In genomic region chr12:31733549-31734432, GRCh38 we compare ENCODE assay signal across 8 cellular contexts. TPM values are rescaled to one million over a fixed set of nuclear protein-coding genes. Genes with fewer than 3 reads are reported as not detected.
DNase-seq lines count a peak whose midpoint lies in the region; ATAC-seq and TF ChIP-seq lines count a peak whose summit lies in the region.
"Not testable (repeated sequence)": the region's sequence is repeated elsewhere in the genome, so short reads cannot be mapped to it uniquely, and the experiment has no call there.

No MANE protein-coding gene starts in this region.

- not testable (repeated sequence) for H3K36me3 Mint-ChIP-seq in T-helper 17 cell (ENCODE audit: low read depth)
- peaks cover 22% of the 10 kb centered on the region for H3K36me3 Mint-ChIP-seq in dendritic cell treated with granulocyte-macrophage colony-stimulating factor and Interleukin-4, amounts not matched to agents 40 ng/mL and 50 ng/mL, for 4 days (ENCODE audit: low read depth)

- not testable (repeated sequence) for ATAC-seq in T-helper 17 cell, psoas muscle, upper lobe of right lung

- peak; percentile 81 for DNase-seq in Daoy (ENCODE audit: low read depth)
- peak; percentile 94 for DNase-seq in LoVo (ENCODE audit: low spot score)
- peak in 1 of 3 donors; percentile 15 for DNase-seq in T-helper 17 cell
- DNase-seq in activated effector memory CD4-positive, alpha-beta T cell treated with Interleukin-2 at 50 U/mL for 16 hours: peak; percentile 23
- not testable (repeated sequence) for DNase-seq in left ventricle myocardium inferior, psoas muscle, upper lobe of right lung

- H3K27ac Mint-ChIP-seq in T-helper 17 cell: peak overlapping the region; percentile 82
- peak overlapping the region; percentile 72 for H3K27ac Mint-ChIP-seq in dendritic cell treated with granulocyte-macrophage colony-stimulating factor and Interleukin-4, amounts not matched to agents 40 ng/mL and 50 ng/mL, for 4 days

- H3K27ac ChIP-seq in left ventricle myocardium inferior (replicated peaks) (peak overlapping the region; percentile 99), psoas muscle (peak overlapping the region; percentile 82), upper lobe of right lung (peak overlapping the region; percentile 98)

- peaks cover 35% of the 10 kb centered on the region for H3K4me1 Mint-ChIP-seq in T-helper 17 cell
- peaks cover 64% of the 10 kb centered on the region for H3K4me1 Mint-ChIP-seq in dendritic cell treated with granulocyte-macrophage colony-stimulating factor and Interleukin-4, amounts not matched to agents 40 ng/mL and 50 ng/mL, for 4 days (ENCODE audit: low read depth)

- H3K4me3 ChIP-seq in left ventricle myocardium inferior, psoas muscle, upper lobe of right lung: not testable (repeated sequence)

- not testable (repeated sequence) for H3K27me3 Mint-ChIP-seq in T-helper 17 cell; dendritic cell treated with granulocyte-macrophage colony-stimulating factor and Interleukin-4, amounts not matched to agents 40 ng/mL and 50 ng/mL, for 4 days

- H3K4me1 ChIP-seq in left ventricle myocardium inferior: peaks cover 50% of the 10 kb centered on the region
- peaks cover 38% of the 10 kb centered on the region for H3K4me1 ChIP-seq in psoas muscle
- peaks cover 35% of the 10 kb centered on the region for H3K4me1 ChIP-seq in upper lobe of right lung

- not testable (repeated sequence) for TF ChIP-seq CTCF in left ventricle myocardium inferior (IDR thresholded peaks at IDR 0.05; ENCODE audit: borderline replicate concordance); psoas muscle (IDR thresholded peaks at IDR 0.05); upper lobe of right lung (IDR thresholded peaks at IDR 0.05)

- peak overlapping the region; percentile 34 for H3K4me3 Mint-ChIP-seq in T-helper 17 cell
- H3K4me3 Mint-ChIP-seq in dendritic cell treated with granulocyte-macrophage colony-stimulating factor and Interleukin-4, amounts not matched to agents 40 ng/mL and 50 ng/mL, for 4 days: not testable (repeated sequence)

- not testable (repeated sequence) for H3K9me3 Mint-ChIP-seq in dendritic cell treated with granulocyte-macrophage colony-stimulating factor and Interleukin-4, amounts not matched to agents 40 ng/mL and 50 ng/mL, for 4 days

- H3K9me3 ChIP-seq in T-helper 17 cell (ENCODE audit: control insufficient read depth, low read length, poor library complexity, severe bottlenecking); psoas muscle; upper lobe of right lung: not testable (repeated sequence)
- peaks cover 32% of the 10 kb centered on the region for H3K9me3 ChIP-seq in left ventricle myocardium inferior (replicated peaks)

- H3K27me3 ChIP-seq in left ventricle myocardium inferior (ENCODE audit: low read depth); psoas muscle (ENCODE audit: insufficient read depth in 3 of 3, low read length in 2 of 3); upper lobe of right lung: not testable (repeated sequence)

- 78 to 85% (median 81%) methylated on average over 15 of the region's 15 CpGs for WGBS in psoas muscle, 3 donors

- intact Hi-C loops in dendritic cell treated with granulocyte-macrophage colony-stimulating factor and Interleukin-4, amounts not matched to agents 40 ng/mL and 50 ng/mL, for 4 days (cut with micrococcal nuclease); left ventricle myocardium inferior (cut with micrococcal nuclease); psoas muscle (cut with DNase I); upper lobe of right lung (cut with DNase I): not testable (repeated sequence)

- H3K36me3 ChIP-seq in left ventricle myocardium inferior; psoas muscle (ENCODE audit: insufficient read depth in 1 of 2, low read depth in 1 of 2); upper lobe of right lung: not testable (repeated sequence)

RNA-seq across cellular contexts. Expression of gene AMN1, which starts 5.0 kb away (rescaled TPM):
- 10.1 and 11.5 TPM in 2 replicates for total RNA-seq in Daoy (2014; rRNA removed; shearing (Covaris generic))
- 1 to 10 TPM; 2.0 to 4.6 TPM for total RNA-seq in T-helper 17 cell
- 13.9 TPM for total RNA-seq in left ventricle myocardium inferior
- 10 to 100 TPM; 10.4 to 19.8 (median 12.8) TPM for total RNA-seq in psoas muscle
- polyA plus RNA-seq in psoas muscle: 10 to 100 TPM; 12.6 to 30.0 (median 13.9) TPM
- 9.9 TPM for total RNA-seq in upper lobe of right lung
